In genomic region chr22:49969751-49970527, GRCh38 we compare ENCODE assay signal across 1 cellular context.
TF ChIP-seq lines count a peak whose summit lies in the region.

No MANE protein-coding gene starts in this region.

TF ChIP-seq in SK-N-SH treated with all-trans-retinoic acid at 6 μM for 48 hours, 23 proteins besides CTCF, POLR2A, EP300 and RAD21 (continued from another document):
- TF ChIP-seq PATZ1 (CRISPR knock-in tag; IDR thresholded peaks at IDR 0.05; ENCODE audit: borderline replicate concordance) = no peak
